In the genomic region with DNA sequence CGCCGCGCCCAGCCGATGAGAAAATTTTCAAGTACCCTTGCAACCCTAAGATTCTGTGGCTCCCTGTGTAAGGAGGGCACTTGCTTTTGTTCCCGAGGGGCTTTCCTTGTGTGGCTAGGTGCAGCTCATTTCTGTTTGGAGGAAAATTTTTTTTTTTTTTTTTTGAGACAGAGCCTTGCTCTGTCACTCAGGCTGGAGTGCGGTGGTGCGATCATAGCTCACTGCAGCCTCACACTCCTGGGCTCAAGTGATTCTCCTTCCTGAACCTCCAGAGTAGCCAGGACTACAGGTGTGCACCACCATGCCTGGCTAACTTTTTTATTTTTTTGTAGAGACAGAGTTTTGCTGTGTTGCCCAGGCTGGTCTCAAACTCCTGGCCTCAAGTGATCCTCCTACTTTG, we compare ENCODE assay signal across 6 cellular contexts. TPM values are rescaled to one million over a fixed set of nuclear protein-coding genes. Genes with fewer than 3 reads are reported as not detected.
DNase-seq lines count a peak whose midpoint lies in the region; ATAC-seq, FAIRE-seq and TF ChIP-seq lines count a peak whose summit lies in the region.
"Not testable (repeated sequence)": the region's sequence is repeated elsewhere in the genome, so short reads cannot be mapped to it uniquely, and the experiment has no call there.

No MANE protein-coding gene starts in this region.

- H3K79me2 ChIP-seq in DOHH2 (ENCODE audit: control insufficient read depth, low read length) (peaks cover 100% of the 10 kb centered on the region), SU-DHL-6 (ENCODE audit: insufficient read depth, low read length) (peaks cover 100% of the 10 kb centered on the region), GM12878 (ENCODE audit: control insufficient read depth, insufficient read depth, low read length) (peaks cover 50% of the 10 kb centered on the region)
- not testable (repeated sequence) for H3K79me2 ChIP-seq in osteoblast (ENCODE audit: insufficient read depth, low read length)

- TF ChIP-seq EP300 in GM12878 (IDR thresholded peaks at IDR 0.05; ENCODE audit: borderline replicate concordance in 1 of 2, control insufficient read depth in 1 of 2, low read depth in 2 of 2, low read length in 2 of 2), result not testable (repeated sequence)

- not testable (repeated sequence) for H2AFZ ChIP-seq in SU-DHL-6 (ENCODE audit: low read depth, low read length, severe bottlenecking); GM12878 (ENCODE audit: control insufficient read depth, low read depth, low read length); osteoblast (ENCODE audit: low read length)

- H3K9me2 ChIP-seq in DOHH2 (replicated peaks; ENCODE audit: control insufficient read depth, low read length); SU-DHL-6 (replicated peaks; ENCODE audit: insufficient read depth, low read length): not testable (repeated sequence)

- TF ChIP-seq CTCF in DOHH2 (IDR thresholded peaks at IDR 0.05; ENCODE audit: low read depth, low read length, poor library complexity, severe bottlenecking); SU-DHL-6 (IDR thresholded peaks at IDR 0.05; ENCODE audit: insufficient read depth, low read length, poor library complexity, severe bottlenecking); GM12878 (IDR thresholded peaks at IDR 0.05 in 2 of 3, conservative IDR thresholded peaks at IDR 0.05 in 1 of 3; ENCODE audit: control insufficient read depth in 2 of 3, extremely low read depth in 1 of 3, insufficient read depth in 1 of 3, low read depth in 3 of 3, low read length in 3 of 3); osteoblast (IDR thresholded peaks at IDR 0.05; ENCODE audit: extremely low read depth, low read depth, low read length): not testable (repeated sequence)

- in situ Hi-C loops in GM12878 (cut with MboI), result not testable (repeated sequence)

- DNase-seq in GM12878 (ENCODE audit: low read depth, low spot score); stimulated activated naive B cell treated with anti-CD40 and anti-IgM and Interleukin-4, amounts not matched to agents 10 μg/mL and 1 μg/mL and 100 μg/mL, for 72 hours: not testable (repeated sequence)
- DNase-seq in osteoblast (ENCODE audit: insufficient read length, low spot score, missing footprints), result peak; percentile 49

- WGBS in GM12878 (ENCODE audit: insufficient coverage, insufficient replicate concordance, low lambda C conversion rate, missing lambda C conversion rate), result 53% methylated on average over 7 of the region's 7 CpGs

- H3K4me3 ChIP-seq in DOHH2 (ENCODE audit: low read length) (peak overlapping the region; percentile 25), GM12878 (peak overlapping the region; percentile 30; the same call in 1 of the 2 replicates)
- H3K4me3 ChIP-seq in SU-DHL-6 (ENCODE audit: insufficient read depth, low read length, poor library complexity, severe bottlenecking); osteoblast (ENCODE audit: insufficient read depth, low read length): not testable (repeated sequence)

- not testable (repeated sequence) for TF ChIP-seq RAD21 in GM12878 (IDR thresholded peaks at IDR 0.05; ENCODE audit: insufficient read depth, low read depth, low read length)

- not testable (repeated sequence) for H3K27me3 Mint-ChIP-seq in stimulated activated naive B cell treated with anti-CD40 and anti-IgM and Interleukin-4, amounts not matched to agents 10 μg/mL and 1 μg/mL and 100 μg/mL, for 72 hours

- not testable (repeated sequence) for H3K27ac ChIP-seq in DOHH2 (ENCODE audit: low read depth, low read length); osteoblast (ENCODE audit: low read depth, low read length)
- H3K27ac ChIP-seq in SU-DHL-6 (ENCODE audit: low read depth, low read length) (peak overlapping the region; percentile 51; the same call in 1 of the 2 replicates), GM12878 (ENCODE audit: control insufficient read depth, insufficient read depth) (peak overlapping the region; percentile 22; the same call in 1 of the 2 replicates)

- intact Hi-C loops in GM12878 (cut with micrococcal nuclease; ENCODE audit: unreplicated experiment), result loop anchor here (5.0 to 10.0 kb wide), 3 partner anchors 130 to 360 kb away; no protein-coding TSS in a partner anchor

- H3K9me3 ChIP-seq in DOHH2 (ENCODE audit: control insufficient read depth, insufficient read depth, low read length); SU-DHL-6 (ENCODE audit: insufficient read depth, low read length); GM12878 (replicated peaks; ENCODE audit: control insufficient read depth, insufficient read depth, low read length); osteoblast (ENCODE audit: low read depth, low read length): not testable (repeated sequence)

- peak overlapping the region; percentile 47 for H3K4me2 ChIP-seq in DOHH2 (ENCODE audit: low read length)
- peak overlapping the region; percentile 49 for H3K4me2 ChIP-seq in SU-DHL-6 (ENCODE audit: low read depth, low read length, poor library complexity, severe bottlenecking)
- peak overlapping the region; percentile 62; the same call in 1 of the 2 replicates for H3K4me2 ChIP-seq in GM12878 (ENCODE audit: control insufficient read depth, insufficient read depth)
- H3K4me2 ChIP-seq in osteoblast (ENCODE audit: insufficient read depth, low read length), result not testable (repeated sequence)

- TF ChIP-seq POLR2A in GM12878 (IDR thresholded peaks at IDR 0.05; ENCODE audit: low read depth, low read length), result not testable (repeated sequence)

- not testable (repeated sequence) for H3F3A ChIP-seq in DOHH2 (ENCODE audit: control insufficient read depth, insufficient read depth)
- peaks cover 15% of the 10 kb centered on the region for H3F3A ChIP-seq in SU-DHL-6 (ENCODE audit: insufficient read depth)

- H3K9me3 Mint-ChIP-seq in stimulated activated naive B cell treated with anti-CD40 and anti-IgM and Interleukin-4, amounts not matched to agents 10 μg/mL and 1 μg/mL and 100 μg/mL, for 72 hours, result not testable (repeated sequence)

- SMC1A ChIA-PET in GM12878 (lab: Charles Lee; ENCODE audit: uncharacterized antibody, unreplicated experiment), result interaction anchor here (0.8 to 3.2 kb wide), 3 partner anchors 11 to 302 kb away, joined by 3 to 12 read pairs (median 3); no protein-coding TSS in a partner anchor

- not testable (repeated sequence) for FAIRE-seq in GM12878 (lab: Jason Lieb, UNC)

- peak overlapping the region; percentile 66 for H3K27ac Mint-ChIP-seq in stimulated activated naive B cell treated with anti-CD40 and anti-IgM and Interleukin-4, amounts not matched to agents 10 μg/mL and 1 μg/mL and 100 μg/mL, for 72 hours

- H3K36me3 Mint-ChIP-seq in stimulated activated naive B cell treated with anti-CD40 and anti-IgM and Interleukin-4, amounts not matched to agents 10 μg/mL and 1 μg/mL and 100 μg/mL, for 72 hours, result peaks cover 19 to 26% of the 10 kb centered on the region in 2 donors

- CTCF ChIA-PET in GM12878 (lab: Yijun Ruan, JAX), result interaction anchor here (0.6 to 1.7 kb wide), 3 partner anchors 11 to 301 kb away, joined by 3 to 7 read pairs (median 3); no protein-coding TSS in a partner anchor

- peak overlapping the region; percentile 15; the same call in 1 of the 2 replicates for H3K9ac ChIP-seq in SU-DHL-6 (ENCODE audit: low read length)
- H3K9ac ChIP-seq in GM12878 (ENCODE audit: control insufficient read depth, insufficient read depth, low read length), result not testable (repeated sequence)

- H3K4me1 ChIP-seq in DOHH2 (ENCODE audit: control insufficient read depth, low read length), result peaks cover 70% of the 10 kb centered on the region
- H3K4me1 ChIP-seq in GM12878 (ENCODE audit: control insufficient read depth, insufficient read depth, low read length), result peaks cover 37% of the 10 kb centered on the region
- H3K4me1 ChIP-seq in osteoblast (ENCODE audit: insufficient read depth, low read length), result peaks cover 11% of the 10 kb centered on the region

- RAD21 ChIA-PET in GM12878 (lab: Charles Lee; ENCODE audit: unreplicated experiment), result interaction anchor here (0.6 to 3.1 kb wide), 5 partner anchors 21 to 262 kb away, joined by 3 to 9 read pairs (median 3); no protein-coding TSS in a partner anchor

- H3K4me3 Mint-ChIP-seq in stimulated activated naive B cell treated with anti-CD40 and anti-IgM and Interleukin-4, amounts not matched to agents 10 μg/mL and 1 μg/mL and 100 μg/mL, for 72 hours, result not testable (repeated sequence)

- BruUV-seq in GM12878 (replicated peaks; lab: Mats Ljungman, UMichigan), result not testable (repeated sequence)

- peaks cover 61 to 86% of the 10 kb centered on the region in 2 donors for H3K4me1 Mint-ChIP-seq in stimulated activated naive B cell treated with anti-CD40 and anti-IgM and Interleukin-4, amounts not matched to agents 10 μg/mL and 1 μg/mL and 100 μg/mL, for 72 hours

- ATAC-seq in HG02610 (IDR thresholded peaks at IDR 0.05; ENCODE audit: unreplicated experiment), result peak; percentile 11
- not testable (repeated sequence) for ATAC-seq in GM12878; stimulated activated naive B cell treated with anti-CD40 and anti-IgM and Interleukin-4, amounts not matched to agents 10 μg/mL and 1 μg/mL and 100 μg/mL, for 72 hours (replicated peaks)

- H3K36me3 ChIP-seq in DOHH2 (ENCODE audit: control insufficient read depth, low read length), result peaks cover 40% of the 10 kb centered on the region
- H3K36me3 ChIP-seq in SU-DHL-6 (ENCODE audit: low read length); GM12878 (ENCODE audit: control insufficient read depth in 2 of 2, insufficient read depth in 2 of 2, low read length in 1 of 2); osteoblast (ENCODE audit: insufficient read depth, low read length): not testable (repeated sequence)

- POLR2A ChIA-PET in GM12878 (lab: Charles Lee), result interaction anchor here (0.6 to 1.7 kb wide), 6 partner anchors 11 to 284 kb away, joined by 3 to 5 read pairs (median 4); no protein-coding TSS in a partner anchor

- not testable (repeated sequence) for H3K27me3 ChIP-seq in DOHH2 (ENCODE audit: control insufficient read depth, low read length); SU-DHL-6 (ENCODE audit: low read length); GM12878 (replicated peaks in 1 of 2; ENCODE audit: control insufficient read depth in 2 of 2, insufficient read depth in 2 of 2, low read length in 1 of 2); osteoblast (ENCODE audit: insufficient read depth, low read length)

- peaks cover 19% of the 10 kb centered on the region for H4K20me1 ChIP-seq in DOHH2 (ENCODE audit: control insufficient read depth, insufficient read depth, low read depth, low read length)
- H4K20me1 ChIP-seq in SU-DHL-6 (ENCODE audit: low read depth, low read length); GM12878 (ENCODE audit: control insufficient read depth, insufficient read depth); osteoblast (ENCODE audit: insufficient read depth, low read length): not testable (repeated sequence)

RNA-seq across cellular contexts. Expression of a gene that starts 5.3 kb away (rescaled TPM):
- total RNA-seq in GM12878 (2013; cell fraction: nucleolus; rRNA removed), result 70.4 and 80.7 TPM in 2 replicates
- total RNA-seq in GM12878 (2014; rRNA removed) (12.3 and 14.2 TPM in 2 replicates), GM12878 (2014; rRNA removed; fragmentation: Illumina TruSeq; extraction: Trizol) (14.6 and 15.0 TPM in 2 replicates), GM12878 (2021) (35.5 and 37.0 TPM in 2 replicates), osteoblast (10.6 and 11.2 TPM in 2 replicates)
- 10.3 TPM for polyA plus RNA-seq in GM12878 (2011; ENCODE audit: low read depth)
- polyA plus RNA-seq in GM12878 (2011; rRNA removed) (12.3 and 14.4 TPM in 2 replicates), GM12878 (2014; fragmentation: Illumina TruSeq; extraction: Trizol) (25.9 and 30.3 TPM in 2 replicates), GM12878 (2014; fragmentation: Nextera tagmentation; extraction: Ambion mirVana) (1 to 10 TPM; 2.1 to 5.5 TPM), GM12878 (2014; rRNA removed) (19.5 and 19.6 TPM in 2 replicates), GM12878 (2016; fragmentation: Nextera tagmentation; extraction: Ambion mirVana) (10 to 100 TPM in 1 of 2 experiments, 1 to 10 TPM in 1; 3.5 to 20.0 TPM)
- 11.2 and 14.2 TPM in 2 replicates for polyA plus RNA-seq in GM12878 (2011; cell fraction: cytosol; rRNA removed)
- polyA plus RNA-seq in GM12878 (2011; cell fraction: nucleus; rRNA removed), result 11.2 and 12.9 TPM in 2 replicates
- 13.4 and 15.8 TPM in 2 replicates for polyA plus RNA-seq in GM12878 (2012)
- polyA minus RNA-seq in GM12878 (2011; rRNA and poly(A)+ RNA removed), result 11.3 and 16.2 TPM in 2 replicates
- 4.8 and 6.5 TPM in 2 replicates for polyA minus RNA-seq in GM12878 (2011; cell fraction: cytosol; rRNA and poly(A)+ RNA removed)
- polyA minus RNA-seq in GM12878 (2011; cell fraction: nucleus; rRNA and poly(A)+ RNA removed), result 3.9 and 5.7 TPM in 2 replicates
